ENCODE assay signal across 16 cellular contexts in the genomic region with DNA sequence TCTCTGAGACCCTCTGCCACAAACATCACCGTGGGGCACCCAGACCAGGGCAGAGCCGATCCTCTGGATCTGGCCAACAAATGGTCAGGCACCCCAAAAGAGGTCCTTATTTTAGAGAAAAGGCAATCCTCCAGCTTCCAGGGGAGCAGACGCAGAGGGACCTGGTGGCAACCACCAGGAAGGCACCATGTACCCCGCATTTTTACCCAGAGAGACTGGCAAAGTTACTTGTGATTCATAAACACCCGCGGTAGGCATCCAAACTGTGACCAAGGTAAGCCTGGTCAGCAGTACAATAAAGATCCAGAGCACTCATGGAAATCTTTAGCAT. TPM values are rescaled to one million over a fixed set of nuclear protein-coding genes. Genes with fewer than 3 reads are reported as not detected.
DNase-seq lines count a peak whose midpoint lies in the region; ATAC-seq and TF ChIP-seq lines count a peak whose summit lies in the region.
"Had no signal": no experiment of that assay in that cellular context is flagged by ENCODE, and none has a peak within 500 bp of the region (broad histone marks: within the 10 kb centered on the region; RNA-seq: fewer than 3 reads in every experiment).

No MANE protein-coding gene starts in this region.

- H3K4me1 Mint-ChIP-seq in naive thymus-derived CD4-positive, alpha-beta T cell = peaks cover 0 to 2% (median 0%) of the 10 kb centered on the region in 7 donors
- H3K4me1 Mint-ChIP-seq: activated CD4-positive, alpha-beta memory T cell treated with anti-CD3 and anti-CD28 coated beads, Interleukin-2, amount 10 ng/mL, durations not matched to agents 7 days and 5 days had no signal

- H3K79me2 ChIP-seq in GM23248 (ENCODE audit: insufficient read depth) = peaks cover 58% of the 10 kb centered on the region
- no peaks in the 10 kb centered on the region for H3K79me2 ChIP-seq in mammary epithelial cell (ENCODE audit: insufficient read depth, low read length)

- H3F3A ChIP-seq in GM23248 (ENCODE audit: insufficient read depth) = peaks cover 2% of the 10 kb centered on the region; the same call in 1 of the 2 replicates

- ATAC-seq in left lung (no peak), gastrocnemius medialis (no peak), GM18858 (IDR thresholded peaks at IDR 0.05; ENCODE audit: unreplicated experiment) (no peak)
- no peak for ATAC-seq in naive thymus-derived CD4-positive, alpha-beta T cell

- H3K27me3 ChIP-seq in GM23248 (replicated peaks; ENCODE audit: insufficient read depth) = no peaks in the 10 kb centered on the region
- H3K27me3 ChIP-seq in mammary epithelial cell (ENCODE audit: insufficient read depth, low read length) = peaks cover 13% of the 10 kb centered on the region
- peaks cover 3 to 44% of the 10 kb centered on the region in 2 donors for H3K27me3 ChIP-seq in left lung
- no peaks in the 10 kb centered on the region for H3K27me3 ChIP-seq in gastrocnemius medialis
- H3K27me3 ChIP-seq in naive thymus-derived CD4-positive, alpha-beta T cell (ENCODE audit: control insufficient read depth in 2 of 2, insufficient read depth in 2 of 2, low read length in 2 of 2) = peaks cover 0 to 4% of the 10 kb centered on the region in 2 donors

- POLR2A ChIA-PET in naive thymus-derived CD4-positive, alpha-beta T cell (lab: Charles Lee) = no interaction called here

- no peaks in the 10 kb centered on the region for H3K36me3 Mint-ChIP-seq in naive thymus-derived CD4-positive, alpha-beta T cell

- H3K9ac ChIP-seq in GM23248 (peak overlapping the region; percentile 44; the same call in 1 of the 2 replicates), mammary epithelial cell (ENCODE audit: insufficient read depth, low read length) (no peak overlapping the region)

- no peak overlapping the region for H3K27ac Mint-ChIP-seq in naive thymus-derived CD4-positive, alpha-beta T cell
- H3K27ac Mint-ChIP-seq: activated CD4-positive, alpha-beta memory T cell treated with anti-CD3 and anti-CD28 coated beads, Interleukin-2, amount 10 ng/mL, durations not matched to agents 7 days and 5 days; activated T-helper 2 cell treated with anti-CD3 and anti-CD28 coated beads, Interferon-gamma antibody, Interleukin-2, Interleukin-4, amounts not matched to agents 10 μg/mL and 5 μg/mL and 100 μg/mL, durations not matched to agents 14 hours and 24 hours and 36 hours had no signal

- CTCF ChIA-PET in mammary epithelial cell (lab: Charles Lee; ENCODE audit: low non-redundant PET) = no interaction called here
- CTCF ChIA-PET in naive thymus-derived CD4-positive, alpha-beta T cell (lab: Charles Lee) = no interaction called here

- peaks cover 39 to 65% (median 56%) of the 10 kb centered on the region in 5 donors for H3K27me3 Mint-ChIP-seq in naive thymus-derived CD4-positive, alpha-beta T cell

- dilution Hi-C loops in mammary epithelial cell (cut with HindIII; ENCODE audit: low sequenced_read_pairs) = no loop called here

- no peak for DNase-seq in GM23248
- no peak for DNase-seq in mammary epithelial cell
- DNase-seq in left lung = no peak
- no peak for DNase-seq in gastrocnemius medialis
- DNase-seq in NCI-H748 (lab: John Stamatoyannopoulos, UW; ENCODE audit: unreplicated experiment) = no peak
- DNase-seq in NCI-H128 (lab: John Stamatoyannopoulos, UW; ENCODE audit: unreplicated experiment) = no peak
- no peak for DNase-seq in naive thymus-derived CD4-positive, alpha-beta T cell
- DNase-seq: activated CD4-positive, alpha-beta memory T cell treated with anti-CD3 and anti-CD28 coated beads, Interleukin-2, amount 10 ng/mL, durations not matched to agents 7 days and 5 days; foreskin fibroblast; NCI-H1930; NCI-H526 treated with DMSO at 0.1 percent for 48 hours had no signal

- H4K20me1 ChIP-seq in GM23248 (ENCODE audit: insufficient read depth) = no peaks in the 10 kb centered on the region
- H4K20me1 ChIP-seq in mammary epithelial cell (ENCODE audit: insufficient read depth, low read length) = no peaks in the 10 kb centered on the region

- H3K9me3 Mint-ChIP-seq in naive thymus-derived CD4-positive, alpha-beta T cell = peaks cover 0 to 1% (median 0%) of the 10 kb centered on the region in 11 donors
- H3K9me3 Mint-ChIP-seq: activated CD4-positive, alpha-beta memory T cell treated with anti-CD3 and anti-CD28 coated beads, Interleukin-2, amount 10 ng/mL, durations not matched to agents 7 days and 5 days; activated T-helper 2 cell treated with anti-CD3 and anti-CD28 coated beads, Interferon-gamma antibody, Interleukin-2, Interleukin-4, amounts not matched to agents 10 μg/mL and 5 μg/mL and 100 μg/mL, durations not matched to agents 14 hours and 24 hours and 36 hours had no signal

- H3K36me3 ChIP-seq in GM23248 (ENCODE audit: low read depth) (no peaks in the 10 kb centered on the region), mammary epithelial cell (ENCODE audit: insufficient read depth, low read length) (no peaks in the 10 kb centered on the region), left lung (peaks cover 0 to 11% of the 10 kb centered on the region in 2 donors), gastrocnemius medialis (no peaks in the 10 kb centered on the region)
- H3K36me3 ChIP-seq in naive thymus-derived CD4-positive, alpha-beta T cell (ENCODE audit: control insufficient read depth in 2 of 3, insufficient read depth in 3 of 3, low read length in 3 of 3) = no peaks in the 10 kb centered on the region

- no peaks in the 10 kb centered on the region for H3K9me3 ChIP-seq in GM23248 (ENCODE audit: low read depth)
- no peaks in the 10 kb centered on the region for H3K9me3 ChIP-seq in mammary epithelial cell (replicated peaks; ENCODE audit: insufficient read depth, low read length)
- no peaks in the 10 kb centered on the region for H3K9me3 ChIP-seq in left lung
- H3K9me3 ChIP-seq in gastrocnemius medialis = no peaks in the 10 kb centered on the region
- no peaks in the 10 kb centered on the region for H3K9me3 ChIP-seq in naive thymus-derived CD4-positive, alpha-beta T cell (ENCODE audit: control insufficient read depth in 2 of 3, low read length in 3 of 3)

- intact Hi-C loops in mammary epithelial cell (cut with micrococcal nuclease) (no loop called here), left lung (cut with DNase I) (no loop called here), gastrocnemius medialis (cut with DNase I; ENCODE audit: low total_unique reads) (no loop called here)
- intact Hi-C loops in naive thymus-derived CD4-positive, alpha-beta T cell (cut with micrococcal nuclease) = no loop called here

- in situ Hi-C loops in GM23248 (cut with MboI) = no loop called here
- in situ Hi-C loops in mammary epithelial cell (cut with MboI; ENCODE audit: low sequenced_read_pairs in 2 of 2) = no loop called here
- in situ Hi-C loops in gastrocnemius medialis (cut with MboI; ENCODE audit: low sequenced_read_pairs in 4 of 4) = no loop called here

- TF ChIP-seq POLR2A in gastrocnemius medialis (IDR thresholded peaks at IDR 0.05) = no peak

- H3K27ac ChIP-seq in GM23248 (no peak overlapping the region), mammary epithelial cell (ENCODE audit: insufficient read depth, low read depth, low read length) (no peak overlapping the region), left lung (peak overlapping the region; percentile 67 to 70), gastrocnemius medialis (peak overlapping the region; percentile 35 to 76 (median 70))
- no peak overlapping the region for H3K27ac ChIP-seq in naive thymus-derived CD4-positive, alpha-beta T cell (ENCODE audit: low read depth, low read length)

- TF ChIP-seq CTCF in mammary epithelial cell (conservative IDR thresholded peaks at IDR 0.05 in 1 of 2, IDR thresholded peaks at IDR 0.05 in 1 of 2; ENCODE audit: extremely low read depth in 1 of 2, insufficient read depth in 1 of 2, low read depth in 1 of 2, low read length in 2 of 2) (no peak), left lung (IDR thresholded peaks at IDR 0.05) (no peak), gastrocnemius medialis (IDR thresholded peaks at IDR 0.05 in 4 of 5, conservative IDR thresholded peaks at IDR 0.05 in 1 of 5) (no peak)

- H3K4me1 ChIP-seq in GM23248 (ENCODE audit: insufficient read depth) = peaks cover 16% of the 10 kb centered on the region
- H3K4me1 ChIP-seq in mammary epithelial cell (ENCODE audit: insufficient read depth, low read length) = peaks cover 3% of the 10 kb centered on the region
- H3K4me1 ChIP-seq in left lung = peaks cover 0 to 34% of the 10 kb centered on the region in 2 donors
- peaks cover 12 to 21% of the 10 kb centered on the region in 2 donors for H3K4me1 ChIP-seq in gastrocnemius medialis
- H3K4me1 ChIP-seq in naive thymus-derived CD4-positive, alpha-beta T cell (ENCODE audit: control insufficient read depth in 2 of 2, insufficient read depth in 2 of 2, low read length in 2 of 2) = no peaks in the 10 kb centered on the region

- H3K4me3 Mint-ChIP-seq in naive thymus-derived CD4-positive, alpha-beta T cell = no peak overlapping the region
- H3K4me3 Mint-ChIP-seq: activated CD4-positive, alpha-beta memory T cell treated with anti-CD3 and anti-CD28 coated beads, Interleukin-2, amount 10 ng/mL, durations not matched to agents 7 days and 5 days had no signal

- H3K4me3 ChIP-seq in GM23248 (no peak overlapping the region), mammary epithelial cell (replicated peaks in 1 of 3; ENCODE audit: insufficient read depth in 1 of 3, low read depth in 2 of 3, low read length in 3 of 3) (no peak overlapping the region), left lung (peak overlapping the region in 1 of 2 donors; percentile 27), gastrocnemius medialis (peak overlapping the region; percentile 46 to 54 (median 54))
- no peak overlapping the region for H3K4me3 ChIP-seq in naive thymus-derived CD4-positive, alpha-beta T cell (ENCODE audit: low read length)

- H3K9me2 ChIP-seq in GM23248 (ENCODE audit: insufficient read depth) = no peaks in the 10 kb centered on the region

- 86 to 91% methylated on average over 6 of the region's 6 CpGs for WGBS in GM23248 (ENCODE audit: low coverage in 1 of 2, low lambda C conversion rate in 2 of 2, missing lambda C conversion rate in 2 of 2), 2 experiments
- 93% methylated on average over 6 of the region's 6 CpGs for WGBS in mammary epithelial cell (ENCODE audit: low coverage, missing lambda C conversion rate)

- H3K4me2 ChIP-seq in GM23248 (ENCODE audit: unreplicated experiment) = no peak overlapping the region
- H3K4me2 ChIP-seq in mammary epithelial cell (ENCODE audit: insufficient read depth, low read depth, low read length) = no peak overlapping the region

- H2AFZ ChIP-seq in GM23248 (no peak overlapping the region), mammary epithelial cell (ENCODE audit: low read depth, low read length) (peak overlapping the region; percentile 2)

- no TSS peak for BruUV-seq in mammary epithelial cell (replicated peaks; lab: Mats Ljungman, UMichigan)

RNA-seq across cellular contexts. Expression of a gene that starts 10.5 kb away (rescaled TPM):
- total RNA-seq in GM23248 (2014; rRNA removed; shearing (Covaris generic)) = 3.8 and 7.2 TPM in 2 replicates
- 30.4 and 33.7 TPM in 2 replicates for polyA plus RNA-seq in GM23248 (2016; fragmentation: Nextera tagmentation; extraction: Ambion mirVana)
- total RNA-seq in mammary epithelial cell = 1 to 10 TPM in 1 of 2 donors, under 1 TPM in 1; 0.42 to 8.0 TPM
- 0.10 TPM for polyA plus RNA-seq in mammary epithelial cell
- polyA minus RNA-seq in mammary epithelial cell = not detected
- total RNA-seq in left lung = 100 to 1,000 TPM in 1 of 2 donors, 10 to 100 TPM in 1; 50.5 to 122 TPM
- 10 to 100 TPM in 2 of 4 donors, 1 to 10 TPM in 2; 5.3 to 15.5 (median 9.9) TPM for total RNA-seq in gastrocnemius medialis
- total RNA-seq in naive thymus-derived CD4-positive, alpha-beta T cell = 10 to 100 TPM in 2 of 5 experiments, 1 to 10 TPM in 3; 5.3 to 13.7 (median 10.0) TPM
- polyA plus RNA-seq in naive thymus-derived CD4-positive, alpha-beta T cell = 10 to 100 TPM; 17.0 to 27.0 TPM

RNA-seq across cellular contexts. Expression of a gene that starts 18.9 kb away (rescaled TPM):
- total RNA-seq in GM23248 (2014; rRNA removed; shearing (Covaris generic)) = not detected in 2 replicates
- polyA plus RNA-seq in GM23248 (2016; fragmentation: Nextera tagmentation; extraction: Ambion mirVana) (0.11 TPM in 1 of 2 replicates, not detected in the other), mammary epithelial cell (not detected)
- total RNA-seq in mammary epithelial cell (not detected), left lung (under 1 TPM; 0.24 to 0.26 TPM), gastrocnemius medialis (under 1 TPM in 1 of 4 donors, not detected in 3; 0.20 TPM)
- polyA minus RNA-seq in mammary epithelial cell = not detected
- not detected for total RNA-seq in naive thymus-derived CD4-positive, alpha-beta T cell
- polyA plus RNA-seq in naive thymus-derived CD4-positive, alpha-beta T cell = not detected
- total RNA-seq: activated CD4-positive, alpha-beta memory T cell treated with anti-CD3 and anti-CD28 coated beads, Interleukin-2, amount 10 ng/mL, durations not matched to agents 7 days and 5 days; activated T-helper 2 cell treated with anti-CD3 and anti-CD28 coated beads, Interferon-gamma antibody, Interleukin-2, Interleukin-4, amounts not matched to agents 10 μg/mL and 5 μg/mL and 100 μg/mL, durations not matched to agents 14 hours and 24 hours and 36 hours; mononuclear cell; pulmonary artery endothelial cell; ureter had no signal

RNA-seq across cellular contexts. Expression of a gene that starts 36.4 kb away (rescaled TPM):
- total RNA-seq in GM23248 (2014; rRNA removed; shearing (Covaris generic)) = 5.7 and 9.4 TPM in 2 replicates
- polyA plus RNA-seq in GM23248 (2016; fragmentation: Nextera tagmentation; extraction: Ambion mirVana) (not detected in 2 replicates), mammary epithelial cell (2.1 TPM)
- total RNA-seq in mammary epithelial cell (1 to 10 TPM; 3.2 to 9.2 TPM), left lung (1 to 10 TPM; 4.7 to 6.8 TPM), gastrocnemius medialis (1 to 10 TPM; 3.0 to 5.5 (median 3.5) TPM)
- polyA minus RNA-seq in mammary epithelial cell = 0.16 TPM
- total RNA-seq in naive thymus-derived CD4-positive, alpha-beta T cell = 10 to 100 TPM in 2 of 5 experiments, 1 to 10 TPM in 3; 6.0 to 17.8 (median 8.9) TPM
- 1 to 10 TPM; 1.4 to 2.1 TPM for polyA plus RNA-seq in naive thymus-derived CD4-positive, alpha-beta T cell

Comparison
In these comparisons a context has a peak if more than half of its experiments do, and no peak if none do; other contexts are left out.
1. H3K27ac ChIP-seq: peak in left lung (2 of 2) and gastrocnemius medialis (4 of 4); none in GM23248 (single experiment), mammary epithelial cell (single experiment) and naive thymus-derived CD4-positive, alpha-beta T cell (single experiment).
2. H3K4me3 ChIP-seq: peak in gastrocnemius medialis (4 of 4); none in GM23248 (single experiment), mammary epithelial cell (0 of 3) and naive thymus-derived CD4-positive, alpha-beta T cell (single experiment).